Comparison of ENCODE assay signal across 9 cellular contexts in genomic region chr16:15396509-15396829, GRCh38. TPM values are rescaled to one million over a fixed set of nuclear protein-coding genes. Genes with fewer than 3 reads are reported as not detected.
DNase-seq lines count a peak whose midpoint lies in the region; ATAC-seq and TF ChIP-seq lines count a peak whose summit lies in the region.
"Not testable (repeated sequence)": the region's sequence is repeated elsewhere in the genome, so short reads cannot be mapped to it uniquely, and the experiment has no call there.
"Had no signal": no experiment of that assay in that cellular context is flagged by ENCODE, and none has a peak within 500 bp of the region (broad histone marks: within the 10 kb centered on the region; RNA-seq: fewer than 3 reads in every experiment).

No MANE protein-coding gene starts in this region.

- H3K27ac Mint-ChIP-seq in glutamatergic neuron (ENCODE audit: unreplicated experiment): not testable (repeated sequence)
- H3K27ac Mint-ChIP-seq in nephron: peak overlapping the region in 2 of 3 experiments; percentile 33 to 83

- H3K4me1 ChIP-seq in body of pancreas (peaks cover 35% of the 10 kb centered on the region), transverse colon (peaks cover 0 to 14% (median 3%) of the 10 kb centered on the region in 4 donors)
- H3K4me1 ChIP-seq in sigmoid colon: not testable (repeated sequence)

- ATAC-seq in body of pancreas: not testable (repeated sequence)
- peak; percentile 10 for ATAC-seq in left colon

- H3K4me1 Mint-ChIP-seq in glutamatergic neuron (ENCODE audit: low read depth, unreplicated experiment); nephron: not testable (repeated sequence)

- H3K9me3 ChIP-seq in body of pancreas, sigmoid colon, transverse colon: not testable (repeated sequence)

- H3K36me3 Mint-ChIP-seq in glutamatergic neuron (ENCODE audit: unreplicated experiment); nephron (ENCODE audit: low read depth): not testable (repeated sequence)

- not testable (repeated sequence) for TF ChIP-seq CTCF in C4-2B (conservative IDR thresholded peaks at IDR 0.05); LNCaP clone FGC (IDR thresholded peaks at IDR 0.05; ENCODE audit: control insufficient read depth, extremely low read depth, insufficient read depth); body of pancreas (IDR thresholded peaks at IDR 0.05); glutamatergic neuron (IDR thresholded peaks at IDR 0.05; ENCODE audit: partially characterized antibody, unreplicated experiment); nephron (IDR thresholded peaks at IDR 0.05; ENCODE audit: unreplicated experiment in 3 of 3); sigmoid colon (IDR thresholded peaks at IDR 0.05); transverse colon (IDR thresholded peaks at IDR 0.05)

- H3K27me3 ChIP-seq in body of pancreas, sigmoid colon, transverse colon: not testable (repeated sequence)

- WGBS in body of pancreas, 2 donors: 6 to 22% methylated on average over 6 to 7 of the region's 8 CpGs
- WGBS in sigmoid colon, 2 donors: 44 to 71% methylated on average over 8 of the region's 8 CpGs
- 59 to 66% methylated on average over 4 to 8 of the region's 8 CpGs for WGBS in transverse colon (ENCODE audit: low coverage in 1 of 2), 2 donors

- H3K27ac ChIP-seq in C4-2B (peak overlapping the region; percentile 77), body of pancreas (peak overlapping the region; percentile 94 to 97 (median 96)), sigmoid colon (peak overlapping the region; percentile 68 to 76 (median 73)), transverse colon (peak overlapping the region; percentile 54 to 81 (median 74))

- TF ChIP-seq EP300 in sigmoid colon (IDR thresholded peaks at IDR 0.05); transverse colon (IDR thresholded peaks at IDR 0.05; ENCODE audit: low read depth): not testable (repeated sequence)

- not testable (repeated sequence) for H3K27me3 Mint-ChIP-seq in glutamatergic neuron (ENCODE audit: unreplicated experiment); nephron (ENCODE audit: low read depth)

- H3K4me3 ChIP-seq in LNCaP clone FGC (ENCODE audit: low read depth, low read length): peak overlapping the region; percentile 63
- H3K4me3 ChIP-seq in body of pancreas: peak overlapping the region; percentile 32 to 50
- H3K4me3 ChIP-seq in sigmoid colon: peak overlapping the region; percentile 41 to 71 (median 71)
- H3K4me3 ChIP-seq in transverse colon: peak overlapping the region in 3 of 4 donors; percentile 54 to 65 (median 58)

- intact Hi-C loops in body of pancreas (cut with DNase I); left colon (cut with DNase I, micrococcal nuclease); sigmoid colon (cut with DNase I); transverse colon (cut with DNase I; ENCODE audit: low total_unique reads): not testable (repeated sequence)

- H3K4me3 Mint-ChIP-seq in glutamatergic neuron (ENCODE audit: unreplicated experiment) (peak overlapping the region; percentile 64), nephron (peak overlapping the region; percentile 81 to 86 (median 83))

- H3K36me3 ChIP-seq in body of pancreas (replicated peaks in 1 of 2; ENCODE audit: insufficient read depth in 1 of 2, low read depth in 2 of 2); sigmoid colon; transverse colon: not testable (repeated sequence)

- not testable (repeated sequence) for TF ChIP-seq POLR2A in body of pancreas (IDR thresholded peaks at IDR 0.05); sigmoid colon (IDR thresholded peaks at IDR 0.05); transverse colon (IDR thresholded peaks at IDR 0.05)

- in situ Hi-C loops in transverse colon (cut with MboI; ENCODE audit: low pct_ligation_motif_present in 1 of 4, low pct_unique_long_range_greater_than_20kb in 1 of 4, low sequenced_read_pairs in 3 of 4): not testable (repeated sequence)

- not testable (repeated sequence) for DNase-seq in LNCaP clone FGC (ENCODE audit: low read depth); glutamatergic neuron; left colon; sigmoid colon; transverse colon
- DNase-seq in body of pancreas: peak in 2 of 4 donors; percentile 20 to 29

- not testable (repeated sequence) for H3K9me3 Mint-ChIP-seq in glutamatergic neuron (ENCODE audit: unreplicated experiment); nephron

RNA-seq across cellular contexts. Expression of gene MPV17L, which starts 0.9 kb away (rescaled TPM):
- total RNA-seq in body of pancreas: 10 to 100 TPM; 14.5 to 35.3 TPM
- 0.34 TPM for total RNA-seq in glutamatergic neuron (ENCODE audit: unreplicated experiment)
- 1 to 10 TPM; 7.5 to 7.6 TPM for total RNA-seq in left colon
- 10 to 100 TPM in 3 of 4 donors, 1 to 10 TPM in 1; 8.9 to 13.9 (median 11.3) TPM for total RNA-seq in sigmoid colon
- 1 to 10 TPM; 1.8 to 3.7 (median 3.0) TPM for polyA plus RNA-seq in sigmoid colon
- 1 to 10 TPM in 3 of 4 donors, under 1 TPM in 1; 0.37 to 6.3 (median 4.6) TPM for total RNA-seq in transverse colon
- total RNA-seq: HFFc6 had no signal

RNA-seq across cellular contexts. Expression of gene NPIPA5, which starts 18.4 kb away (rescaled TPM):
- 10 to 100 TPM in 1 of 2 donors, 1 to 10 TPM in 1; 6.5 to 13.2 TPM for total RNA-seq in body of pancreas
- 1.2 TPM for total RNA-seq in glutamatergic neuron (ENCODE audit: unreplicated experiment)
- total RNA-seq in left colon: 1 to 10 TPM; 1.1 to 1.2 TPM
- 10 to 100 TPM in 3 of 4 donors, 1 to 10 TPM in 1; 3.6 to 24.3 (median 11.5) TPM for total RNA-seq in sigmoid colon
- 1 to 10 TPM; 2.0 to 7.2 (median 2.5) TPM for polyA plus RNA-seq in sigmoid colon
- total RNA-seq in transverse colon: 10 to 100 TPM in 2 of 4 donors, 1 to 10 TPM in 1, not detected in 1; 6.3 to 39.4 (median 10.8) TPM

RNA-seq across cellular contexts. Expression of gene BMERB1, which starts 37.9 kb away (rescaled TPM):
- total RNA-seq in body of pancreas (10 to 100 TPM in 1 of 2 donors, 1 to 10 TPM in 1; 8.9 to 22.3 TPM), glutamatergic neuron (ENCODE audit: unreplicated experiment) (65.9 TPM), left colon (10 to 100 TPM in 1 of 2 donors, 1 to 10 TPM in 1; 5.3 to 10.3 TPM), sigmoid colon (100 to 1,000 TPM in 1 of 4 donors, 10 to 100 TPM in 3; 63.4 to 112 (median 86.3) TPM), transverse colon (10 to 100 TPM in 3 of 4 donors, 1 to 10 TPM in 1; 8.6 to 65.1 (median 14.1) TPM)
- 10 to 100 TPM in 2 of 3 donors, 1 to 10 TPM in 1; 3.7 to 26.4 (median 12.6) TPM for polyA plus RNA-seq in sigmoid colon
